1 cellular context compared by ENCODE assay signal in genomic region chr11:124800226-124800929, GRCh38.
A peak's percentile ranks its signal among the peaks of the same experiment; 100 is the strongest.
TF ChIP-seq lines count a peak whose summit lies in the region.

TSS of gene MSANTD2 (minus strand) at chr11:124800406. CDS start at chr11:124800380, 26 bp downstream.

TF ChIP-seq in H1, 55 proteins besides CTCF, POLR2A, EP300 and RAD21 (continued from another document):
- TF ChIP-seq MAFK (IDR thresholded peaks at IDR 0.05; ENCODE audit: low read depth, low read length) (no peak), GTF2F1 (IDR thresholded peaks at IDR 0.05; ENCODE audit: borderline replicate concordance, low read depth, low read length) (no peak), RNF2 (IDR thresholded peaks at IDR 0.05; ENCODE audit: borderline replicate concordance, low read depth, low read length, missing control alignments, poor library complexity, severe bottlenecking) (no peak), SIX5 (IDR thresholded peaks at IDR 0.05; ENCODE audit: low read depth, low read length) (no peak), ATF2 (IDR thresholded peaks at IDR 0.05; ENCODE audit: low read length) (no peak), JUN (IDR thresholded peaks at IDR 0.05; ENCODE audit: low read depth, low read length) (no peak), TBP (IDR thresholded peaks at IDR 0.05; ENCODE audit: low read depth, low read length) (peak; percentile 73), SIRT6 (IDR thresholded peaks at IDR 0.05; ENCODE audit: low read length) (no peak), ASH2L (IDR thresholded peaks at IDR 0.05; ENCODE audit: low read length) (peak; percentile 94), FOSL1 (IDR thresholded peaks at IDR 0.05; ENCODE audit: insufficient read depth, low read depth, low read length) (no peak), NRF1 (IDR thresholded peaks at IDR 0.05; ENCODE audit: low read depth, low read length) (no peak), CREB1 (IDR thresholded peaks at IDR 0.05) (peak; percentile 82), TCF12 (IDR thresholded peaks at IDR 0.05; ENCODE audit: low read depth, low read length) (no peak), JUND (IDR thresholded peaks at IDR 0.05; ENCODE audit: low read length) (no peak), EZH2 (IDR thresholded peaks at IDR 0.05; ENCODE audit: low read depth, low read length, severe bottlenecking) (no peak), YY1 (IDR thresholded peaks at IDR 0.05; ENCODE audit: low read depth, low read length) (peak; percentile 94), CTBP2 (IDR thresholded peaks at IDR 0.05; ENCODE audit: borderline replicate concordance, insufficient read depth, insufficient read length, low read length) (no peak), ZNF274 (IDR thresholded peaks at IDR 0.05; ENCODE audit: borderline replicate concordance, extremely low read depth, low read length) (no peak), CHD1 (IDR thresholded peaks at IDR 0.05; ENCODE audit: low read depth, low read length) (no peak), CBX5 (IDR thresholded peaks at IDR 0.05; ENCODE audit: low read depth, low read length) (no peak), MAX (IDR thresholded peaks at IDR 0.05) (peak; percentile 42), POU5F1 (IDR thresholded peaks at IDR 0.05; ENCODE audit: low read depth, low read length) (no peak), KDM5A (IDR thresholded peaks at IDR 0.05; ENCODE audit: low read length) (peak; percentile 69), POLR2AphosphoS5 (IDR thresholded peaks at IDR 0.05; ENCODE audit: low read depth, low read length) (peak; percentile 81; the same call in 1 of the 2 replicates), CHD2 (IDR thresholded peaks at IDR 0.05; ENCODE audit: low read length) (no peak; the same call in 1 of the 2 replicates), RFX5 (IDR thresholded peaks at IDR 0.05; ENCODE audit: borderline replicate concordance, low read depth, low read length) (no peak), CHD7 (IDR thresholded peaks at IDR 0.05; ENCODE audit: insufficient replicate concordance, low read length) (no peak), SP1 (IDR thresholded peaks at IDR 0.05; ENCODE audit: low read depth, low read length) (0 out of 2 replicates have a peak, but pooled peaks have one; percentile 18), NANOG (IDR thresholded peaks at IDR 0.05; ENCODE audit: insufficient read depth, low read depth, low read length, poor library complexity, severe bottlenecking) (no peak), TAF1 (IDR thresholded peaks at IDR 0.05; ENCODE audit: low read depth, low read length) (peak; percentile 94), RBBP5 (IDR thresholded peaks at IDR 0.05; ENCODE audit: borderline replicate concordance, low read depth, low read length) (peak; percentile 95), PHF8 (conservative IDR thresholded peaks at IDR 0.05; ENCODE audit: low read depth, low read length) (peak; percentile 99), BCL11A (IDR thresholded peaks at IDR 0.05; ENCODE audit: low read depth in 2 of 2, low read length in 2 of 2) (no peak), HDAC6 (IDR thresholded peaks at IDR 0.05; ENCODE audit: low read depth, low read length) (no peak), E2F6 (IDR thresholded peaks at IDR 0.05) (no peak; the same call in 1 of the 2 replicates), TEAD4 (IDR thresholded peaks at IDR 0.05; ENCODE audit: low read depth, low read length) (no peak), SP2 (IDR thresholded peaks at IDR 0.05; ENCODE audit: low read length) (no peak), CBX8 (IDR thresholded peaks at IDR 0.05; ENCODE audit: borderline replicate concordance, low read depth, low read length) (no peak), CEBPB (IDR thresholded peaks at IDR 0.05; ENCODE audit: low read depth, low read length) (no peak), SUZ12 (IDR thresholded peaks at IDR 0.05; ENCODE audit: low read length) (no peak), SP4 (IDR thresholded peaks at IDR 0.05; ENCODE audit: low read length) (no peak), BACH1 (IDR thresholded peaks at IDR 0.05; ENCODE audit: low read length) (no peak), EGR1 (IDR thresholded peaks at IDR 0.05; ENCODE audit: borderline replicate concordance, low read depth, low read length) (no peak), KDM1A (IDR thresholded peaks at IDR 0.05; ENCODE audit: borderline replicate concordance, low read length) (no peak), TAF7 (optimal IDR thresholded peaks at IDR 0.05; ENCODE audit: borderline replicate concordance, low read depth, low read length) (peak; percentile 70), BRCA1 (IDR thresholded peaks at IDR 0.05; ENCODE audit: low read depth, low read length) (no peak), SRF (IDR thresholded peaks at IDR 0.05; ENCODE audit: low read depth, low read length) (no peak), SIN3A (conservative IDR thresholded peaks at IDR 0.05 in 1 of 2, IDR thresholded peaks at IDR 0.05 in 1 of 2; ENCODE audit: low read depth in 1 of 2, low read length in 2 of 2) (peak in 1 of 2 experiments; percentile 47; a peak in 1 of 4 replicates), SAP30 (IDR thresholded peaks at IDR 0.05; ENCODE audit: insufficient read depth, insufficient replicate concordance, low read length) (no peak), KDM4A (IDR thresholded peaks at IDR 0.05; ENCODE audit: low read depth, low read length, severe bottlenecking) (peak; percentile 76), GABPA (IDR thresholded peaks at IDR 0.05; ENCODE audit: borderline replicate concordance, insufficient read depth, low read length) (peak; percentile 85; the same call in 1 of the 2 replicates), ATF3 (IDR thresholded peaks at IDR 0.05; ENCODE audit: insufficient read depth, low read depth, low read length) (no peak), HDAC2 (IDR thresholded peaks at IDR 0.05; ENCODE audit: borderline replicate concordance in 1 of 2, low read depth in 2 of 2, low read length in 2 of 2) (no peak)
TF ChIP-seq in H1: peak in this region for 15.
